10 cellular contexts compared by ENCODE assay signal in genomic region chr10:3100093-3100792, GRCh38.
"Had no signal": no experiment of that assay in that cellular context is flagged by ENCODE, and none has a peak within 500 bp of the region (broad histone marks: within the 10 kb centered on the region; RNA-seq: fewer than 3 reads in every experiment).

No MANE protein-coding gene starts in this region.

- H3K9me3 ChIP-seq: testis had no signal

- H3K27ac ChIP-seq: testis had no signal

- H3K27me3 ChIP-seq: testis had no signal

- ATAC-seq: activated T-cell treated with anti-CD3 and anti-CD28 coated beads, Interleukin-2, amount 50 U/mL, for 4 hours; stimulated activated naive CD8-positive, alpha-beta T cell treated with anti-CD3 and anti-CD28 coated beads, Interleukin-15, amount 100 ng/mL, for 72 hours had no signal

- H3K4me3 ChIP-seq: testis had no signal

- DNase-seq: activated CD4-positive, alpha-beta T cell treated with anti-CD3 and anti-CD28 coated beads, Interleukin-2, amount 50 U/mL, for 48 hours; activated gamma-delta T cell treated with Interleukin-2 at 50 U/mL for 16 hours; activated naive CD8-positive, alpha-beta T cell treated with anti-CD3 and anti-CD28 coated beads for 36 hours; activated T-cell treated with anti-CD3 and anti-CD28 coated beads, Interleukin-2, amount 50 U/mL, for 4 hours; mesendoderm; nephron progenitor cell; stimulated activated CD4-positive, alpha-beta T cell treated with anti-CD3 and anti-CD28 coated beads, Interleukin-2, amount 100 ng/mL, for 48 hours; stimulated activated naive CD8-positive, alpha-beta T cell treated with anti-CD3 and anti-CD28 coated beads, Interleukin-15, amount 100 ng/mL, for 72 hours; T-helper 2 cell; testis had no signal

- H3K9me3 Mint-ChIP-seq: activated naive CD8-positive, alpha-beta T cell treated with anti-CD3 and anti-CD28 coated beads for 36 hours; activated T-cell treated with anti-CD3 and anti-CD28 coated beads, Interleukin-2, amount 50 U/mL, for 4 hours; stimulated activated naive CD8-positive, alpha-beta T cell treated with anti-CD3 and anti-CD28 coated beads, Interleukin-15, amount 100 ng/mL, for 72 hours had no signal

- H3K27me3 Mint-ChIP-seq: activated naive CD8-positive, alpha-beta T cell treated with anti-CD3 and anti-CD28 coated beads for 36 hours; stimulated activated naive CD8-positive, alpha-beta T cell treated with anti-CD3 and anti-CD28 coated beads, Interleukin-15, amount 100 ng/mL, for 72 hours had no signal

- H3K4me1 ChIP-seq: testis had no signal

- H3K4me3 Mint-ChIP-seq: activated naive CD8-positive, alpha-beta T cell treated with anti-CD3 and anti-CD28 coated beads for 36 hours; activated T-cell treated with anti-CD3 and anti-CD28 coated beads, Interleukin-2, amount 50 U/mL, for 4 hours; nephron progenitor cell; stimulated activated naive CD8-positive, alpha-beta T cell treated with anti-CD3 and anti-CD28 coated beads, Interleukin-15, amount 100 ng/mL, for 72 hours had no signal

- H3K27ac Mint-ChIP-seq: nephron progenitor cell had no signal
